1 cellular context compared by ENCODE assay signal in genomic region chr22:23154461-23154860, GRCh38.
TF ChIP-seq lines count a peak whose summit lies in the region.

No MANE protein-coding gene starts in this region.

TF ChIP-seq in HepG2, 621 proteins besides CTCF, POLR2A, EP300 and RAD21:
- TF ChIP-seq, protein P1, sequence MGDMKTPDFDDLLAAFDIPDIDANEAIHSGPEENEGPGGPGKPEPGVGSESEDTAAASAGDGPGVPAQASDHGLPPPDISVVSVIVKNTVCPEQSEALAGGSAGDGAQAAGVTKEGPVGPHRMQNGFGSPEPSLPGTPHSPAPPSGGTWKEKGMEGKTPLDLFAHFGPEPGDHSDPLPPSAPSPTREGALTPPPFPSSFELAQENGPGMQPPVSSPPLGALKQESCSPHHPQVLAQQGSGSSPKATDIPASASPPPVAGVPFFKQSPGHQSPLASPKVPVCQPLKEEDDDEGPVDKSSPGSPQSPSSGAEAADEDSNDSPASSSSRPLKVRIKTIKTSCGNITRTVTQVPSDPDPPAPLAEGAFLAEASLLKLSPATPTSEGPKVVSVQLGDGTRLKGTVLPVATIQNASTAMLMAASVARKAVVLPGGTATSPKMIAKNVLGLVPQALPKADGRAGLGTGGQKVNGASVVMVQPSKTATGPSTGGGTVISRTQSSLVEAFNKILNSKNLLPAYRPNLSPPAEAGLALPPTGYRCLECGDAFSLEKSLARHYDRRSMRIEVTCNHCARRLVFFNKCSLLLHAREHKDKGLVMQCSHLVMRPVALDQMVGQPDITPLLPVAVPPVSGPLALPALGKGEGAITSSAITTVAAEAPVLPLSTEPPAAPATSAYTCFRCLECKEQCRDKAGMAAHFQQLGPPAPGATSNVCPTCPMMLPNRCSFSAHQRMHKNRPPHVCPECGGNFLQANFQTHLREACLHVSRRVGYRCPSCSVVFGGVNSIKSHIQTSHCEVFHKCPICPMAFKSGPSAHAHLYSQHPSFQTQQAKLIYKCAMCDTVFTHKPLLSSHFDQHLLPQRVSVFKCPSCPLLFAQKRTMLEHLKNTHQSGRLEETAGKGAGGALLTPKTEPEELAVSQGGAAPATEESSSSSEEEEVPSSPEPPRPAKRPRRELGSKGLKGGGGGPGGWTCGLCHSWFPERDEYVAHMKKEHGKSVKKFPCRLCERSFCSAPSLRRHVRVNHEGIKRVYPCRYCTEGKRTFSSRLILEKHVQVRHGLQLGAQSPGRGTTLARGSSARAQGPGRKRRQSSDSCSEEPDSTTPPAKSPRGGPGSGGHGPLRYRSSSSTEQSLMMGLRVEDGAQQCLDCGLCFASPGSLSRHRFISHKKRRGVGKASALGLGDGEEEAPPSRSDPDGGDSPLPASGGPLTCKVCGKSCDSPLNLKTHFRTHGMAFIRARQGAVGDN (CRISPR knock-in tag; IDR thresholded peaks at IDR 0.05), result peak; percentile 43; the same call in 1 of the 2 replicates
- TF ChIP-seq STAT5B (CRISPR knock-in tag; IDR thresholded peaks at IDR 0.05), result no peak
